ENCODE assay signal across 12 cellular contexts in the genomic region with DNA sequence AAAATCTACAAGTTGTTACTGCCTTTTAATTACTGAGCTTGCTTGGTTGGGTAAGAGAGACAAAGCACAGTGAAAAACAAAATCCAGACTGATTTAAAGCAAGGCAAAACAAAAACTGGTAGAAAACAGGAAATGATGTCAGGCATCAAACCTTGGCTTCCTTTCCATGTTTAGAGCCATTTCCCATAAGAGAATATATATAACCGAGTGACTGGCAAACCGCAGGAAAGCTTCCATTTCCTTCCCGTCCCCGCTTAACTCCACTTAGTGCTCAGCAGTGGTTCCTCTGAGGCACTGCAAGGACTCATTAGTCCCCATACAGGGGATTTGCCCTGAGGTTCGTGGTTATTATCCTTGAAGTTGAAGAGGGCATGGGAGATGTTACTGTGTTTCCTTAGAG.
DNase-seq lines count a peak whose midpoint lies in the region; ATAC-seq and TF ChIP-seq lines count a peak whose summit lies in the region.
"Had no signal": no experiment of that assay in that cellular context is flagged by ENCODE, and none has a peak within 500 bp of the region (broad histone marks: within the 10 kb centered on the region; RNA-seq: fewer than 3 reads in every experiment).

No MANE protein-coding gene starts in this region.

- no peak for TF ChIP-seq POLR2A in prostate gland (IDR thresholded peaks at IDR 0.05)

- no peaks in the 10 kb centered on the region for H3K79me2 ChIP-seq in parathyroid adenoma

- H3K36me3 ChIP-seq in parathyroid adenoma (ENCODE audit: control insufficient read depth, insufficient read depth, low read length) (no peaks in the 10 kb centered on the region), prostate gland (no peaks in the 10 kb centered on the region)

- H3K27me3 Mint-ChIP-seq in activated CD4-positive, alpha-beta T cell treated with anti-CD3 and anti-CD28 coated beads for 36 hours, result no peaks in the 10 kb centered on the region
- H3K27me3 Mint-ChIP-seq: IgD-negative memory B cell had no signal

- H3K27me3 ChIP-seq in parathyroid adenoma (ENCODE audit: control insufficient read depth, insufficient read depth, low read length) (no peaks in the 10 kb centered on the region), prostate gland (replicated peaks; ENCODE audit: insufficient read depth) (no peaks in the 10 kb centered on the region)

- H3K4me3 Mint-ChIP-seq in activated CD4-positive, alpha-beta T cell treated with anti-CD3 and anti-CD28 coated beads for 36 hours, result no peak overlapping the region
- H3K4me3 Mint-ChIP-seq: IgD-negative memory B cell had no signal

- peaks cover 13% of the 10 kb centered on the region for H3K4me1 Mint-ChIP-seq in activated CD4-positive, alpha-beta T cell treated with anti-CD3 and anti-CD28 coated beads for 36 hours

- peak; percentile 42 for ATAC-seq in activated CD4-positive, alpha-beta T cell treated with anti-CD3 and anti-CD28 coated beads for 36 hours
- no peak for ATAC-seq in HG03460 (IDR thresholded peaks at IDR 0.05; ENCODE audit: unreplicated experiment)

- H3K9me3 ChIP-seq in parathyroid adenoma (ENCODE audit: control insufficient read depth, low read length), result no peaks in the 10 kb centered on the region
- no peaks in the 10 kb centered on the region for H3K9me3 ChIP-seq in prostate gland

- peaks cover 12% of the 10 kb centered on the region for H3K9me3 Mint-ChIP-seq in activated CD4-positive, alpha-beta T cell treated with anti-CD3 and anti-CD28 coated beads for 36 hours (ENCODE audit: low read depth)

- no peak overlapping the region for H2AFZ ChIP-seq in parathyroid adenoma

- WGBS in prostate gland, result 84% methylated on average over 5 of the region's 5 CpGs

- peak; percentile 18 for DNase-seq in activated CD4-positive, alpha-beta T cell treated with anti-CD3 and anti-CD28 coated beads for 36 hours
- no peak for DNase-seq in activated CD4-positive, alpha-beta T cell treated with anti-CD3 and anti-CD28 coated beads for 1 hour
- DNase-seq in Kasumi-1 (lab: John Stamatoyannopoulos, UW) (peak; percentile 88 to 89), dermis blood vessel endothelial cell (peak; percentile 67), cerebellar nuclear complex (lab: John Stamatoyannopoulos, UW) (no peak), prostate gland (ENCODE audit: low spot score) (no peak)
- DNase-seq: effector CD4-positive, alpha-beta T cell; NCI-H2029; T-helper 9 cell had no signal

- CTCF ChIA-PET in activated CD4-positive, alpha-beta T cell treated with anti-CD3 and anti-CD28 coated beads for 36 hours (lab: Charles Lee), result no interaction called here

- no peak overlapping the region for H3K9ac ChIP-seq in parathyroid adenoma

- H3K27ac Mint-ChIP-seq in activated CD4-positive, alpha-beta T cell treated with anti-CD3 and anti-CD28 coated beads for 36 hours, result peak overlapping the region; percentile 33

- TF ChIP-seq CTCF in parathyroid adenoma (IDR thresholded peaks at IDR 0.05) (no peak), prostate gland (IDR thresholded peaks at IDR 0.05) (no peak)

- H3K27ac ChIP-seq in parathyroid adenoma, result peak overlapping the region; percentile 48
- H3K27ac ChIP-seq in prostate gland, result no peak overlapping the region

- H3K4me3 ChIP-seq in parathyroid adenoma (ENCODE audit: low read depth, low read length), result no peak overlapping the region
- no peak overlapping the region for H3K4me3 ChIP-seq in prostate gland

- peaks cover 2% of the 10 kb centered on the region for H3K36me3 Mint-ChIP-seq in activated CD4-positive, alpha-beta T cell treated with anti-CD3 and anti-CD28 coated beads for 36 hours (ENCODE audit: low read depth)

- intact Hi-C loops in activated CD4-positive, alpha-beta T cell treated with anti-CD3 and anti-CD28 coated beads for 36 hours (cut with DNase I, micrococcal nuclease), result no loop called here
- intact Hi-C loops in prostate gland (cut with DNase I), result no loop called here

- H3K4me2 ChIP-seq in parathyroid adenoma (ENCODE audit: low read length), result no peak overlapping the region

- H3K4me1 ChIP-seq in parathyroid adenoma (no peaks in the 10 kb centered on the region), prostate gland (replicated peaks) (no peaks in the 10 kb centered on the region)

- POLR2A ChIA-PET in activated CD4-positive, alpha-beta T cell treated with anti-CD3 and anti-CD28 coated beads for 36 hours (lab: Charles Lee), result no interaction called here

Comparison
In these comparisons a context has a peak if more than half of its experiments do, and no peak if none do; other contexts are left out.
1. DNase-seq: peak in activated CD4-positive, alpha-beta T cell treated with anti-CD3 and anti-CD28 coated beads for 36 hours (single experiment), Kasumi-1 (2 of 2) and dermis blood vessel endothelial cell (single experiment); none in activated CD4-positive, alpha-beta T cell treated with anti-CD3 and anti-CD28 coated beads for 1 hour (single experiment), cerebellar nuclear complex (0 of 2) and prostate gland (single experiment).